ENCODE assay signal across 9 cellular contexts in the genomic region with DNA sequence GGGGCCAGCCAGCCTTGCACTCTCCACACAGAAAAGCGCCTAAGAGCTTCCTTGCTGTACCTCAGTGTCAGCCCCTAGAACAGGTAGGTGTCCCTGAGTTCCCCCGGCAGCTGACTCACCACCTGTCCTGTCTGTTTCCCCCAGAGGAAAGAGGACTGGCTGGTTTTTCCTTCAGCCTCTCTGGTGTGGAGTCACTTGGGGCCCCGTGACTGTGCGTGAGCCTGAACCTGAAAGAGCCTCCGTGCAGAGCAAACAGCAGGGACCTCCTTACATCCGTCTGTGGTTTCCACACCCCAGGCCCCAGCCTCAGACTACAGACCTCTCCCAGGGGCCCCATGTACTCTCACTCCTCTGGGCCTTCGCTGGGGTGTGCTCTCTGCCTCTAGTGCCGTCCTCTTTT.
DNase-seq lines count a peak whose midpoint lies in the region; ATAC-seq and TF ChIP-seq lines count a peak whose summit lies in the region.
"Had no signal": no experiment of that assay in that cellular context is flagged by ENCODE, and none has a peak within 500 bp of the region (broad histone marks: within the 10 kb centered on the region; RNA-seq: fewer than 3 reads in every experiment).

No MANE protein-coding gene starts in this region.

- H3K27me3 Mint-ChIP-seq in activated CD4-positive, alpha-beta T cell treated with anti-CD3 and anti-CD28 coated beads, Interleukin-2, amount 10 ng/mL, durations not matched to agents 24 days and 14 days = peaks cover 26% of the 10 kb centered on the region

- peaks cover 26% of the 10 kb centered on the region for H3K4me1 Mint-ChIP-seq in activated CD4-positive, alpha-beta T cell treated with anti-CD3 and anti-CD28 coated beads, Interleukin-2, amount 10 ng/mL, durations not matched to agents 24 days and 14 days

- H3K4me3 ChIP-seq in dorsolateral prefrontal cortex = no peak overlapping the region
- H3K4me3 ChIP-seq: upper lobe of left lung had no signal

- no peak for TF ChIP-seq CTCF in dorsolateral prefrontal cortex (IDR thresholded peaks at IDR 0.05 in 54 of 56, conservative IDR thresholded peaks at IDR 0.05 in 2 of 56; ENCODE audit: low read depth in 1 of 56, partially characterized antibody in 56 of 56)

- H3K9me3 Mint-ChIP-seq in activated CD4-positive, alpha-beta T cell treated with anti-CD3 and anti-CD28 coated beads, Interleukin-2, amount 10 ng/mL, durations not matched to agents 24 days and 14 days = no peaks in the 10 kb centered on the region

- ATAC-seq in HG02884 (IDR thresholded peaks at IDR 0.05; ENCODE audit: unreplicated experiment) = peak; percentile 63
- ATAC-seq in HG02588 (IDR thresholded peaks at IDR 0.05; ENCODE audit: unreplicated experiment) = no peak
- ATAC-seq in GM18858 (IDR thresholded peaks at IDR 0.05; ENCODE audit: unreplicated experiment) = no peak

- H3K27me3 ChIP-seq in dorsolateral prefrontal cortex = no peaks in the 10 kb centered on the region
- H3K27me3 ChIP-seq: upper lobe of left lung had no signal

- no peaks in the 10 kb centered on the region for H3K36me3 Mint-ChIP-seq in activated CD4-positive, alpha-beta T cell treated with anti-CD3 and anti-CD28 coated beads, Interleukin-2, amount 10 ng/mL, durations not matched to agents 24 days and 14 days (ENCODE audit: low read depth)

- H3K27ac Mint-ChIP-seq in activated CD4-positive, alpha-beta T cell treated with anti-CD3 and anti-CD28 coated beads, Interleukin-2, amount 10 ng/mL, durations not matched to agents 24 days and 14 days = peak overlapping the region; percentile 81

- H3K4me3 Mint-ChIP-seq in activated CD4-positive, alpha-beta T cell treated with anti-CD3 and anti-CD28 coated beads, Interleukin-2, amount 10 ng/mL, durations not matched to agents 24 days and 14 days = peak overlapping the region; percentile 45

- H3K27ac ChIP-seq in dorsolateral prefrontal cortex = peak overlapping the region; percentile 34 to 100 (median 85)
- H3K27ac ChIP-seq: upper lobe of left lung had no signal

- peak; percentile 86 for DNase-seq in activated CD4-positive, alpha-beta T cell treated with anti-CD3 and anti-CD28 coated beads, Interleukin-2, amount 10 ng/mL, durations not matched to agents 24 days and 14 days
- peak in 3 of 10 donors; percentile 5 to 24 (median 21) for DNase-seq in dorsolateral prefrontal cortex
- peak; percentile 23 for DNase-seq in stimulated activated CD8-positive, alpha-beta memory T cell treated with anti-CD3 and anti-CD28 coated beads, Interleukin-7, amount 100 ng/mL, for 24 hours (ENCODE audit: low read depth)
- no peak for DNase-seq in effector CD8-positive, alpha-beta T cell (lab: John Stamatoyannopoulos, UW)
- no peak for DNase-seq in NCI-H2081 (lab: John Stamatoyannopoulos, UW)

- intact Hi-C loops in activated CD4-positive, alpha-beta T cell treated with anti-CD3 and anti-CD28 coated beads, Interleukin-2, amount 10 ng/mL, durations not matched to agents 24 days and 14 days (cut with micrococcal nuclease) = loop anchor here (2.0 kb wide), 1 partner anchor 80 kb away; no protein-coding TSS in a partner anchor
- intact Hi-C loops in dorsolateral prefrontal cortex (cut with DNase I) = no loop called here

Comparison
In these comparisons a context has a peak if more than half of its experiments do, and no peak if none do; other contexts are left out.
1. DNase-seq: peak in activated CD4-positive, alpha-beta T cell treated with anti-CD3 and anti-CD28 coated beads, Interleukin-2, amount 10 ng/mL, durations not matched to agents 24 days and 14 days (single experiment) and stimulated activated CD8-positive, alpha-beta memory T cell treated with anti-CD3 and anti-CD28 coated beads, Interleukin-7, amount 100 ng/mL, for 24 hours (single experiment); none in effector CD8-positive, alpha-beta T cell (single experiment) and NCI-H2081 (0 of 2).